Comparison of ENCODE assay signal across 16 cellular contexts in the genomic region with DNA sequence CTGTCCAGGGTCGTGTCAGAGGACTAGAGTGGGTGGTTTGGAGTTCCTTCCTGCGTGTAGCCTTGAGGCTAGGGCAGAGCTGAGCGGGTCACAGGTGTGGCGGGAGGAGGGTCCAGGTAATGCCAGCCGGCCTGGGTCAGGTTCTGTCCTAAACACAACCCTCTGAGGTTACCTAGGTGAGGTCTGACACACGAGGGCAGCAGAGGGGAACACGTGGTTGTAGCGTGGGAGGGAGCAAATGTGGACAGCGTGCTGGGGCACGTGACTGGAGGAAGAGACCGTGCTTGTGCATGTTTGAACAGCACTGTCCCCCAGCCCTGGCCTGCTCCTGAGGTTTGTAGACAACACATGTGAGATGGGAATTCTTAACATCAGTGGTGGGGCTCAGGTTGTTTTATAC. TPM values are rescaled to one million over a fixed set of nuclear protein-coding genes. Genes with fewer than 3 reads are reported as not detected.
DNase-seq lines count a peak whose midpoint lies in the region; FAIRE-seq and TF ChIP-seq lines count a peak whose summit lies in the region.
"Had no signal": no experiment of that assay in that cellular context is flagged by ENCODE, and none has a peak within 500 bp of the region (broad histone marks: within the 10 kb centered on the region; RNA-seq: fewer than 3 reads in every experiment).

No MANE protein-coding gene starts in this region.

- no peaks in the 10 kb centered on the region for H3K36me3 Mint-ChIP-seq in activated CD4-positive, alpha-beta memory T cell treated with anti-CD3 and anti-CD28 coated beads for 36 hours
- no peaks in the 10 kb centered on the region for H3K36me3 Mint-ChIP-seq in activated CD4-positive, alpha-beta memory T cell treated with anti-CD3 and anti-CD28 coated beads, Interleukin-2, amount 10 ng/mL, durations not matched to agents 7 days and 5 days (ENCODE audit: low read depth)
- H3K36me3 Mint-ChIP-seq in CD14-positive monocyte: no peaks in the 10 kb centered on the region
- no peaks in the 10 kb centered on the region for H3K36me3 Mint-ChIP-seq in mesothelial cell of epicardium
- H3K36me3 Mint-ChIP-seq in activated T-helper 2 cell treated with anti-CD3 and anti-CD28 coated beads, Interferon-gamma antibody, Interleukin-2, Interleukin-4, amounts not matched to agents 10 μg/mL and 5 μg/mL and 100 μg/mL, durations not matched to agents 14 hours and 24 hours and 36 hours (ENCODE audit: low read depth): no peaks in the 10 kb centered on the region

- intact Hi-C loops in activated CD4-positive, alpha-beta memory T cell treated with anti-CD3 and anti-CD28 coated beads for 36 hours (cut with micrococcal nuclease): no loop called here
- intact Hi-C loops in CD14-positive monocyte (cut with micrococcal nuclease): no loop called here
- intact Hi-C loops in activated T-helper 2 cell treated with anti-CD3 and anti-CD28 coated beads, Interferon-gamma antibody, Interleukin-2, Interleukin-4, amounts not matched to agents 10 μg/mL and 5 μg/mL and 100 μg/mL, durations not matched to agents 14 hours and 24 hours and 36 hours (cut with micrococcal nuclease): no loop called here

- DNase-seq in activated CD4-positive, alpha-beta memory T cell treated with anti-CD3 and anti-CD28 coated beads for 36 hours: peak; percentile 33
- DNase-seq in activated CD4-positive, alpha-beta memory T cell treated with anti-CD3 and anti-CD28 coated beads, Interleukin-2, amount 10 ng/mL, durations not matched to agents 7 days and 5 days: no peak
- DNase-seq in NCI-H2196 treated with DMSO at 0.1 percent for 48 hours (lab: John Stamatoyannopoulos, UW; ENCODE audit: unreplicated experiment): peak; percentile 42
- peak; percentile 54 for DNase-seq in epithelial cell of esophagus (ENCODE audit: low read depth)
- peak; percentile 40 for DNase-seq in urothelium cell line (ENCODE audit: low spot score)
- no peak for DNase-seq in CD14-positive monocyte (ENCODE audit: low spot score)
- DNase-seq in mesothelial cell of epicardium (ENCODE audit: low spot score in 2 of 2, unreplicated experiment in 2 of 2): no peak
- no peak for DNase-seq in activated T-helper 2 cell treated with anti-CD3 and anti-CD28 coated beads, Interferon-gamma antibody, Interleukin-2, Interleukin-4, amounts not matched to agents 10 μg/mL and 5 μg/mL and 100 μg/mL, durations not matched to agents 14 hours and 24 hours and 36 hours (ENCODE audit: low spot score)
- DNase-seq: activated CD4-positive, alpha-beta T cell treated with anti-CD3 and anti-CD28 coated beads for 4 hours; activated naive CD4-positive, alpha-beta T cell treated with Interleukin-2 at 50 U/mL for 16 hours; NCI-H1694 treated with DMSO at 0.1 percent for 48 hours; Right ventricle myocardium superior; stimulated activated CD4-positive, alpha-beta T cell treated with anti-CD3 and anti-CD28 coated beads, Interleukin-15, amount 100 ng/mL, for 24 hours; stimulated activated naive CD4-positive, alpha-beta T cell treated with Interleukin-2 at 50 U/mL for 16 hours had no signal

- no peak overlapping the region for H3K27ac Mint-ChIP-seq in activated CD4-positive, alpha-beta memory T cell treated with anti-CD3 and anti-CD28 coated beads for 36 hours
- no peak overlapping the region for H3K27ac Mint-ChIP-seq in activated CD4-positive, alpha-beta memory T cell treated with anti-CD3 and anti-CD28 coated beads, Interleukin-2, amount 10 ng/mL, durations not matched to agents 7 days and 5 days
- H3K27ac Mint-ChIP-seq in CD14-positive monocyte: no peak overlapping the region
- H3K27ac Mint-ChIP-seq in mesothelial cell of epicardium: no peak overlapping the region
- H3K27ac Mint-ChIP-seq in activated T-helper 2 cell treated with anti-CD3 and anti-CD28 coated beads, Interferon-gamma antibody, Interleukin-2, Interleukin-4, amounts not matched to agents 10 μg/mL and 5 μg/mL and 100 μg/mL, durations not matched to agents 14 hours and 24 hours and 36 hours: no peak overlapping the region

- no peaks in the 10 kb centered on the region for H3K9me3 Mint-ChIP-seq in activated CD4-positive, alpha-beta memory T cell treated with anti-CD3 and anti-CD28 coated beads for 36 hours
- H3K9me3 Mint-ChIP-seq in activated CD4-positive, alpha-beta memory T cell treated with anti-CD3 and anti-CD28 coated beads, Interleukin-2, amount 10 ng/mL, durations not matched to agents 7 days and 5 days: no peaks in the 10 kb centered on the region
- H3K9me3 Mint-ChIP-seq in CD14-positive monocyte (no peaks in the 10 kb centered on the region), mesothelial cell of epicardium (no peaks in the 10 kb centered on the region)
- no peaks in the 10 kb centered on the region for H3K9me3 Mint-ChIP-seq in activated T-helper 2 cell treated with anti-CD3 and anti-CD28 coated beads, Interferon-gamma antibody, Interleukin-2, Interleukin-4, amounts not matched to agents 10 μg/mL and 5 μg/mL and 100 μg/mL, durations not matched to agents 14 hours and 24 hours and 36 hours

- H3K4me3 ChIP-seq in epithelial cell of esophagus (ENCODE audit: low read length): no peak overlapping the region

- peaks cover 11% of the 10 kb centered on the region for H3K27me3 Mint-ChIP-seq in activated CD4-positive, alpha-beta memory T cell treated with anti-CD3 and anti-CD28 coated beads for 36 hours
- H3K27me3 Mint-ChIP-seq in activated CD4-positive, alpha-beta memory T cell treated with anti-CD3 and anti-CD28 coated beads, Interleukin-2, amount 10 ng/mL, durations not matched to agents 7 days and 5 days: peaks cover 8% of the 10 kb centered on the region
- H3K27me3 Mint-ChIP-seq in CD14-positive monocyte (ENCODE audit: low read depth in 3 of 3) (peaks cover 2 to 5% (median 3%) of the 10 kb centered on the region in 3 donors), mesothelial cell of epicardium (ENCODE audit: low read depth) (no peaks in the 10 kb centered on the region)
- peaks cover 6% of the 10 kb centered on the region for H3K27me3 Mint-ChIP-seq in activated T-helper 2 cell treated with anti-CD3 and anti-CD28 coated beads, Interferon-gamma antibody, Interleukin-2, Interleukin-4, amounts not matched to agents 10 μg/mL and 5 μg/mL and 100 μg/mL, durations not matched to agents 14 hours and 24 hours and 36 hours (ENCODE audit: low read depth)

- H3K4me3 Mint-ChIP-seq in activated CD4-positive, alpha-beta memory T cell treated with anti-CD3 and anti-CD28 coated beads for 36 hours: no peak overlapping the region
- no peak overlapping the region for H3K4me3 Mint-ChIP-seq in activated CD4-positive, alpha-beta memory T cell treated with anti-CD3 and anti-CD28 coated beads, Interleukin-2, amount 10 ng/mL, durations not matched to agents 7 days and 5 days
- no peak overlapping the region for H3K4me3 Mint-ChIP-seq in CD14-positive monocyte
- no peak overlapping the region for H3K4me3 Mint-ChIP-seq in mesothelial cell of epicardium
- H3K4me3 Mint-ChIP-seq in activated T-helper 2 cell treated with anti-CD3 and anti-CD28 coated beads, Interferon-gamma antibody, Interleukin-2, Interleukin-4, amounts not matched to agents 10 μg/mL and 5 μg/mL and 100 μg/mL, durations not matched to agents 14 hours and 24 hours and 36 hours (ENCODE audit: low read depth): no peak overlapping the region

- CTCF ChIA-PET in activated CD4-positive, alpha-beta memory T cell treated with anti-CD3 and anti-CD28 coated beads for 36 hours (lab: Charles Lee): no interaction called here
- CTCF ChIA-PET in activated CD4-positive, alpha-beta memory T cell treated with anti-CD3 and anti-CD28 coated beads, Interleukin-2, amount 10 ng/mL, durations not matched to agents 7 days and 5 days (lab: Charles Lee): no interaction called here

- POLR2A ChIA-PET in activated CD4-positive, alpha-beta memory T cell treated with anti-CD3 and anti-CD28 coated beads for 36 hours (lab: Charles Lee): no interaction called here
- POLR2A ChIA-PET in activated CD4-positive, alpha-beta memory T cell treated with anti-CD3 and anti-CD28 coated beads, Interleukin-2, amount 10 ng/mL, durations not matched to agents 7 days and 5 days (lab: Charles Lee): no interaction called here

- TF ChIP-seq CTCF in epithelial cell of esophagus (IDR thresholded peaks at IDR 0.05; ENCODE audit: insufficient read depth, low read depth, low read length, missing control alignments) (no peak), CD14-positive monocyte (IDR thresholded peaks at IDR 0.05) (no peak), mesothelial cell of epicardium (IDR thresholded peaks at IDR 0.05; ENCODE audit: unreplicated experiment) (no peak)

- peaks cover 6% of the 10 kb centered on the region for H3K4me1 Mint-ChIP-seq in activated CD4-positive, alpha-beta memory T cell treated with anti-CD3 and anti-CD28 coated beads for 36 hours (ENCODE audit: low read depth)
- H3K4me1 Mint-ChIP-seq in activated CD4-positive, alpha-beta memory T cell treated with anti-CD3 and anti-CD28 coated beads, Interleukin-2, amount 10 ng/mL, durations not matched to agents 7 days and 5 days: peaks cover 11% of the 10 kb centered on the region
- H3K4me1 Mint-ChIP-seq in CD14-positive monocyte (peaks cover 17% of the 10 kb centered on the region), mesothelial cell of epicardium (peaks cover 17% of the 10 kb centered on the region)
- H3K4me1 Mint-ChIP-seq in activated T-helper 2 cell treated with anti-CD3 and anti-CD28 coated beads, Interferon-gamma antibody, Interleukin-2, Interleukin-4, amounts not matched to agents 10 μg/mL and 5 μg/mL and 100 μg/mL, durations not matched to agents 14 hours and 24 hours and 36 hours (ENCODE audit: low read depth): peaks cover 6% of the 10 kb centered on the region

- FAIRE-seq in urothelium cell line (lab: Jason Lieb, UNC): peak; percentile 79

RNA-seq across cellular contexts. Expression of a gene that starts 13.1 kb away (rescaled TPM):
- total RNA-seq in activated CD4-positive, alpha-beta memory T cell treated with anti-CD3 and anti-CD28 coated beads for 36 hours: not detected
- total RNA-seq in activated CD4-positive, alpha-beta memory T cell treated with anti-CD3 and anti-CD28 coated beads, Interleukin-2, amount 10 ng/mL, durations not matched to agents 7 days and 5 days: not detected
- under 1 TPM in 1 of 2 donors, not detected in 1; 0.18 TPM for polyA plus RNA-seq in CD14-positive monocyte
- total RNA-seq in mesothelial cell of epicardium: 1.7 to 3.5 TPM (median 2.8 TPM) in 3 replicates
- total RNA-seq in activated T-helper 2 cell treated with anti-CD3 and anti-CD28 coated beads, Interferon-gamma antibody, Interleukin-2, Interleukin-4, amounts not matched to agents 10 μg/mL and 5 μg/mL and 100 μg/mL, durations not matched to agents 14 hours and 24 hours and 36 hours: 0.07 TPM in 1 of 2 replicates, not detected in the other
- total RNA-seq: Right ventricle myocardium superior had no signal

RNA-seq across cellular contexts. Expression of a gene that starts 17.7 kb away (rescaled TPM):
- total RNA-seq in activated CD4-positive, alpha-beta memory T cell treated with anti-CD3 and anti-CD28 coated beads for 36 hours: not detected
- total RNA-seq in activated CD4-positive, alpha-beta memory T cell treated with anti-CD3 and anti-CD28 coated beads, Interleukin-2, amount 10 ng/mL, durations not matched to agents 7 days and 5 days: under 1 TPM; 0.30 to 0.50 TPM
- polyA plus RNA-seq in CD14-positive monocyte: 1 to 10 TPM; 1.8 to 3.6 TPM
- 1.8 to 2.1 TPM (median 2.0 TPM) in 3 replicates for total RNA-seq in mesothelial cell of epicardium
- 0.39 TPM in 1 of 2 replicates, not detected in the other for total RNA-seq in activated T-helper 2 cell treated with anti-CD3 and anti-CD28 coated beads, Interferon-gamma antibody, Interleukin-2, Interleukin-4, amounts not matched to agents 10 μg/mL and 5 μg/mL and 100 μg/mL, durations not matched to agents 14 hours and 24 hours and 36 hours

RNA-seq across cellular contexts. Expression of a gene that starts 44.8 kb away (rescaled TPM):
- total RNA-seq in activated CD4-positive, alpha-beta memory T cell treated with anti-CD3 and anti-CD28 coated beads for 36 hours: not detected
- not detected for total RNA-seq in activated CD4-positive, alpha-beta memory T cell treated with anti-CD3 and anti-CD28 coated beads, Interleukin-2, amount 10 ng/mL, durations not matched to agents 7 days and 5 days
- polyA plus RNA-seq in CD14-positive monocyte: not detected
- 0.11 to 0.44 TPM (median 0.13 TPM) in 3 replicates for total RNA-seq in mesothelial cell of epicardium
- not detected in 2 replicates for total RNA-seq in activated T-helper 2 cell treated with anti-CD3 and anti-CD28 coated beads, Interferon-gamma antibody, Interleukin-2, Interleukin-4, amounts not matched to agents 10 μg/mL and 5 μg/mL and 100 μg/mL, durations not matched to agents 14 hours and 24 hours and 36 hours
- total RNA-seq: cerebellum, omental fat pad, Right ventricle myocardium superior had no signal

Comparison
In these comparisons a context has a peak if more than half of its experiments do, and no peak if none do; other contexts are left out.
1. DNase-seq: peak in activated CD4-positive, alpha-beta memory T cell treated with anti-CD3 and anti-CD28 coated beads for 36 hours (single experiment), NCI-H2196 treated with DMSO at 0.1 percent for 48 hours (single experiment), epithelial cell of esophagus (single experiment) and urothelium cell line (single experiment); none in activated CD4-positive, alpha-beta memory T cell treated with anti-CD3 and anti-CD28 coated beads, Interleukin-2, amount 10 ng/mL, durations not matched to agents 7 days and 5 days (single experiment), CD14-positive monocyte (single experiment), mesothelial cell of epicardium (0 of 2) and activated T-helper 2 cell treated with anti-CD3 and anti-CD28 coated beads, Interferon-gamma antibody, Interleukin-2, Interleukin-4, amounts not matched to agents 10 μg/mL and 5 μg/mL and 100 μg/mL, durations not matched to agents 14 hours and 24 hours and 36 hours (single experiment).